8 cellular contexts compared by ENCODE assay signal in the genomic region with DNA sequence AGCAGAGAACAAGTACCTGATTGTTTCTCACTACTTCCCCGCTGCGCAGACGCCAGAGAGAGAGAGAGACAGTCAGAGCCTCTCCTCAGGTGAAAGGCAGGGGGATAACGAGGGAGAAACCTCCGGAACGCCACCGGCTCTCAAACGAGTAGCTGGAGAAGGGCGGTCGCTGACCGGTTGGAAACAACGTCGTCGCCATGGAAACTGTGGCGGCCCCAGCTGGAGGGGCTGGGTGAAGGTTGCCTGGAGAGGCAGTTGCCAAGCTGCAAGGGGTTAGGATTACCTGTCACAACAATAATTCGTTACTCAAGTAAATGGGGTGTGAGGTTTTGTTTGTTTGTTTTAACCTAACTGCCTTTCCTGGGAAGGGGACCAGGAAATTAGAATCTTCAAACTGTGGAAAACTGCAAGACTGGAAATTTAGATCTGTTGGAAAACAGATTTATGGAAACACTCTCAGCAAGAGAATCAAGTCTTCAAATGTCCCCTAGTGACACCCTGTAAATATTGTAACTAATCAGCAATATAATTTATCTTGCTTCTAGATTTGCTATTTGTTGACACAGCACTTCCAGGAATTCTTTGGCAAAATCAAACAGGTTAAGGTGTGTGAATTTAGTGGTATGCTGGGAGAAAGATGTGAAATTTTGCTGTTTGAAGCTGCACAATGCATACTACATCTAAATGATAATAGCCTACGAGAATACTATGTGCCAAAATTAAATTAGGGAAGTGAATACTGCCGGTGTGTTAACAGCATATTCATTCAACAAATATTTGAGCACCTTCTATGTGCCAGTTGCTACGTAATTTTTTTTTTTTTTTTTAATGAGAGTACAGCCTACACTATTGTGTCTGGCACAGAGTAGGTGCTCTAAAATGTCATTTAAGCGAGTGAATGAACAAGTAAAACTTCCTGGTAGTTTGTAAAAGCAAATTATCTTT. TPM values are rescaled to one million over a fixed set of nuclear protein-coding genes. Genes with fewer than 3 reads are reported as not detected.
DNase-seq lines count a peak whose midpoint lies in the region; ATAC-seq and TF ChIP-seq lines count a peak whose summit lies in the region.

A gene with protein sequence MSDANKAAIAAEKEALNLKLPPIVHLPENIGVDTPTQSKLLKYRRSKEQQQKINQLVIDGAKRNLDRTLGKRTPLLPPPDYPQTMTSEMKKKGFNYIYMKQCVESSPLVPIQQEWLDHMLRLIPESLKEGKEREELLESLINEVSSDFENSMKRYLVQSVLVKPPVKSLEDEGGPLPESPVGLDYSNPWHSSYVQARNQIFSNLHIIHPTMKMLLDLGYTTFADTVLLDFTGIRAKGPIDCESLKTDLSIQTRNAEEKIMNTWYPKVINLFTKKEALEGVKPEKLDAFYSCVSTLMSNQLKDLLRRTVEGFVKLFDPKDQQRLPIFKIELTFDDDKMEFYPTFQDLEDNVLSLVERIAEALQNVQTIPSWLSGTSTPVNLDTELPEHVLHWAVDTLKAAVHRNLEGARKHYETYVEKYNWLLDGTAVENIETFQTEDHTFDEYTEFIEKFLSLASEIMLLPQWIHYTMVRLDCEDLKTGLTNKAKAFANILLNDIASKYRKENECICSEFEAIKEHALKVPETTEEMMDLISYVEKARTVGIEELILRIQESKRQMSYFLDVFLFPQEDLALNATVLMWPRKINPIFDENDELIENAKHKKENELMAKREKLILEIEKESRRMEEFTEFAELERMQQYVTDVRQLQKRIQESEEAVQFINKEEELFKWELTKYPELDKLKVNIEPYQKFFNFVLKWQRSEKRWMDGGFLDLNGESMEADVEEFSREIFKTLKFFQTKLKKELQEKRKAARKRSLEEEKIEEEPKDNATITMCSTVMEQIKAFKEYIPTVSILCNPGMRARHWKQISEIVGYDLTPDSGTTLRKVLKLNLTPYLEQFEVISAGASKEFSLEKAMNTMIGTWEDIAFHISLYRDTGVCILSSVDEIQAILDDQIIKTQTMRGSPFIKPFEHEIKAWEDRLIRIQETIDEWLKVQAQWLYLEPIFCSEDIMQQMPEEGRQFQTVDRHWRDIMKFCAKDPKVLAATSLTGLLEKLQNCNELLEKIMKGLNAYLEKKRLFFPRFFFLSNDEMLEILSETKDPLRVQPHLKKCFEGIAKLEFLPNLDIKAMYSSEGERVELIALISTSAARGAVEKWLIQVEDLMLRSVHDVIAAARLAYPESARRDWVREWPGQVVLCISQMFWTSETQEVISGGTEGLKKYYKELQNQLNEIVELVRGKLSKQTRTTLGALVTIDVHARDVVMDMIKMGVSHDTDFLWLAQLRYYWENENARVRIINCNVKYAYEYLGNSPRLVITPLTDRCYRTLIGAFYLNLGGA (N-terminal part only) (minus strand): TSS at position 164 of the 945 bp plus-strand sequence. CDS start 1,474 bp downstream, outside the sequence.

- WGBS in HUES64, result 2% methylated on average over 16 of the region's 20 CpGs

- DNase-seq in Calu3 (peak; percentile 74), SJCRH30 (peak; percentile 50 to 59), fibroblast of villous mesenchyme (ENCODE audit: low read depth) (no peak), posterior vena cava (ENCODE audit: low spot score) (no peak)
- DNase-seq in activated effector memory CD4-positive, alpha-beta T cell treated with anti-CD3 and anti-CD28 coated beads, Interleukin-2, amount 50 U/mL, for 16 hours, result no peak

- no peak within 1 kb of the TSS for H3K9ac ChIP-seq in HUES64 (ENCODE audit: low read depth, low read length)
- H3K9ac ChIP-seq in rectal smooth muscle tissue (ENCODE audit: low read length), result no peak within 1 kb of the TSS

- H3K4me3 Mint-ChIP-seq in Calu3 (ENCODE audit: low read depth, unreplicated experiment), result peak within 1 kb of the TSS; percentile 76

- H3K27me3 Mint-ChIP-seq in Calu3 (ENCODE audit: unreplicated experiment), result no peaks in the 10 kb centered on the region

- H3K36me3 ChIP-seq in HUES64 (ENCODE audit: insufficient read depth, low read length) (no peaks in the 10 kb centered on the region), SJCRH30 (no peaks in the 10 kb centered on the region), rectal smooth muscle tissue (ENCODE audit: control insufficient read depth, insufficient read depth, low read length) (no peaks in the 10 kb centered on the region)

- intact Hi-C loops in Calu3 (cut with micrococcal nuclease; ENCODE audit: unreplicated experiment), result no loop called here
- intact Hi-C loops in posterior vena cava (cut with DNase I), result loop anchor here in 1 of 2 donors (5.0 kb wide), 1 partner anchor 358 kb away; no protein-coding TSS in a partner anchor

- no peaks in the 10 kb centered on the region for H3K9me3 Mint-ChIP-seq in Calu3 (ENCODE audit: low read depth, unreplicated experiment)

- H3K4me3 ChIP-seq in HUES64 (ENCODE audit: low read length), result peak within 1 kb of the TSS; percentile 10
- H3K4me3 ChIP-seq in SJCRH30, result peak within 1 kb of the TSS; percentile 19; the same call in 1 of the 2 replicates
- peak within 1 kb of the TSS; percentile 40 for H3K4me3 ChIP-seq in fibroblast of villous mesenchyme (ENCODE audit: low read depth, low read length)
- H3K4me3 ChIP-seq in rectal smooth muscle tissue (ENCODE audit: low read length), result peak within 1 kb of the TSS; percentile 29

- H3K27ac ChIP-seq in HUES64 (ENCODE audit: low read depth, low read length) (peak within 1 kb of the TSS; percentile 16; the same call in 1 of the 2 replicates), SJCRH30 (no peak within 1 kb of the TSS), rectal smooth muscle tissue (ENCODE audit: low read depth, low read length) (no peak within 1 kb of the TSS)

- H3K9me3 ChIP-seq in HUES64 (ENCODE audit: insufficient read depth, low read depth, low read length) (no peaks in the 10 kb centered on the region), SJCRH30 (replicated peaks) (no peaks in the 10 kb centered on the region)

- TF ChIP-seq CTCF in Calu3 (IDR thresholded peaks at IDR 0.05; ENCODE audit: unreplicated experiment), result no peak
- TF ChIP-seq CTCF in fibroblast of villous mesenchyme (IDR thresholded peaks at IDR 0.05; ENCODE audit: insufficient read depth, low read depth, low read length), result no peak

- H3K4me1 ChIP-seq in HUES64 (ENCODE audit: insufficient read depth, low read length) (peaks cover 6% of the 10 kb centered on the region; the same call in 1 of the 2 replicates), SJCRH30 (peaks cover 4% of the 10 kb centered on the region; the same call in 1 of the 2 replicates), rectal smooth muscle tissue (ENCODE audit: control insufficient read depth, insufficient read depth, low read length) (no peaks in the 10 kb centered on the region)

- peaks cover 14% of the 10 kb centered on the region for H3K4me1 Mint-ChIP-seq in Calu3 (ENCODE audit: low read depth, unreplicated experiment)

- H3K27me3 ChIP-seq in HUES64 (ENCODE audit: insufficient read depth, low read length), result no peaks in the 10 kb centered on the region
- H3K27me3 ChIP-seq in SJCRH30, result no peaks in the 10 kb centered on the region
- H3K27me3 ChIP-seq in rectal smooth muscle tissue (ENCODE audit: control insufficient read depth, insufficient read depth, low read length), result no peaks in the 10 kb centered on the region

- H3K36me3 Mint-ChIP-seq in Calu3 (ENCODE audit: insufficient read depth, unreplicated experiment), result no peaks in the 10 kb centered on the region

- CTCF ChIA-PET in Calu3 (lab: Charles Lee), result no interaction called here

- no TSS peak for BruUV-seq in Calu3 (replicated peaks; lab: Mats Ljungman, UMichigan)

- H3K27ac Mint-ChIP-seq in Calu3 (ENCODE audit: unreplicated experiment), result peak within 1 kb of the TSS; percentile 69

- no peak for ATAC-seq in HG03025 (IDR thresholded peaks at IDR 0.05; ENCODE audit: low FRiP score, unreplicated experiment)

RNA-seq across cellular contexts. Expression of the gene that starts here (rescaled TPM):
- total RNA-seq in Calu3 (2022) (0.92 and 1.6 TPM in 2 replicates), fibroblast of villous mesenchyme (under 0.01 TPM in 2 replicates), posterior vena cava (under 1 TPM; 0.05 to 0.19 TPM)
- polyA plus RNA-seq in HUES64 (2013, experiment 1 of 2), result under 0.01 TPM
- polyA plus RNA-seq in HUES64 (2013, experiment 2 of 2), result 0.06 TPM
- total RNA-seq in SJCRH30 (2014; rRNA removed; shearing (Covaris generic)), result 1.3 and 1.4 TPM in 2 replicates

Comparison
In these comparisons a context has a peak if more than half of its experiments do, and no peak if none do; other contexts are left out.
1. DNase-seq: peak in Calu3 (single experiment) and SJCRH30 (2 of 2); none in fibroblast of villous mesenchyme (single experiment), posterior vena cava (single experiment) and activated effector memory CD4-positive, alpha-beta T cell treated with anti-CD3 and anti-CD28 coated beads, Interleukin-2, amount 50 U/mL, for 16 hours (single experiment).
2. Peak in every context shown above with its lines, with median percentiles within 50 percentile points of each other: H3K4me3 ChIP-seq.